ENCODE assay signal across 7 cellular contexts in genomic region chr7:13879143-13879542, GRCh38.
"Had no signal": no experiment of that assay in that cellular context is flagged by ENCODE, and none has a peak within 500 bp of the region (broad histone marks: within the 10 kb centered on the region; RNA-seq: fewer than 3 reads in every experiment).

No MANE protein-coding gene starts in this region.

- H3K27ac Mint-ChIP-seq: GM23338, H9 had no signal

- H3K27ac ChIP-seq: HL-60 had no signal

- H3K4me2 ChIP-seq: GM23338 had no signal

- H3K4me3 Mint-ChIP-seq: GM23338, H9 had no signal

- DNase-seq: H9, HCEC 1CT, KG1 had no signal

- H2AFZ ChIP-seq: GM23338 had no signal

- H3K4me3 ChIP-seq: GM23338, K562 had no signal

- ATAC-seq: GM23338, HepG2, K562 had no signal

- H3K9me3 Mint-ChIP-seq: GM23338, H9 had no signal
